8 cellular contexts compared by ENCODE assay signal in genomic region chr22:23282089-23282501, GRCh38.
A peak's percentile ranks its signal among the peaks of the same experiment; 100 is the strongest.
DNase-seq lines count a peak whose midpoint lies in the region; ATAC-seq and TF ChIP-seq lines count a peak whose summit lies in the region.

No MANE protein-coding gene starts in this region.

- DNase-seq in Karpas-422 (no peak), mammary epithelial cell (peak; percentile 95), medulla oblongata (ENCODE audit: extremely low spot score) (peak; percentile 27), NOMO-1 treated with dmso at 0.1 percent for 144 hours (lab: John Stamatoyannopoulos, UW; ENCODE audit: unreplicated experiment) (no peak), UCSD-AML1 (lab: John Stamatoyannopoulos, UW; ENCODE audit: unreplicated experiment) (no peak)
- no peak for DNase-seq in activated CD4-positive, alpha-beta T cell treated with anti-CD3 and anti-CD28 coated beads, Interleukin-2, amount 50 U/mL, for 1 hour

- no TSS peak for BruUV-seq in mammary epithelial cell (replicated peaks; lab: Mats Ljungman, UMichigan)

- H3K4me1 ChIP-seq in ACC112 (ENCODE audit: control insufficient read depth, insufficient read depth, low read length, unreplicated experiment) (peaks cover 15% of the 10 kb centered on the region), Karpas-422 (ENCODE audit: low read length) (peaks cover 46% of the 10 kb centered on the region), mammary epithelial cell (ENCODE audit: insufficient read depth, low read length) (peaks cover 62% of the 10 kb centered on the region)

- no peaks in the 10 kb centered on the region for H3K9me2 ChIP-seq in Karpas-422 (replicated peaks; ENCODE audit: insufficient read depth, low read length)

- H3K27ac ChIP-seq in ACC112 (ENCODE audit: low read depth, low read length) (peak overlapping the region; percentile 55), Karpas-422 (ENCODE audit: low read length) (peak overlapping the region; percentile 85; the same call in 1 of the 2 replicates), mammary epithelial cell (ENCODE audit: insufficient read depth, low read depth, low read length) (peak overlapping the region; percentile 73)

- H3K9ac ChIP-seq in Karpas-422 (ENCODE audit: low read length) (no peak overlapping the region), mammary epithelial cell (ENCODE audit: insufficient read depth, low read length) (peak overlapping the region; percentile 43)

- H3K4me2 ChIP-seq in Karpas-422 (ENCODE audit: low read depth, low read length, poor library complexity, severe bottlenecking) (no peak overlapping the region), mammary epithelial cell (ENCODE audit: insufficient read depth, low read depth, low read length) (peak overlapping the region; percentile 85)

- CTCF ChIA-PET in mammary epithelial cell (lab: Charles Lee; ENCODE audit: low non-redundant PET) = interaction anchor here (0.6 to 1.5 kb wide), 8 partner anchors 8 to 398 kb away, joined by 3 to 14 read pairs (median 6); partner anchors contain the start of gene BCR

- TF ChIP-seq CTCF in mammary epithelial cell (conservative IDR thresholded peaks at IDR 0.05 in 1 of 2, IDR thresholded peaks at IDR 0.05 in 1 of 2; ENCODE audit: extremely low read depth in 1 of 2, insufficient read depth in 1 of 2, low read depth in 1 of 2, low read length in 2 of 2) = no peak

- H3K4me3 ChIP-seq in ACC112 (ENCODE audit: low read depth, low read length) (no peak overlapping the region), Karpas-422 (ENCODE audit: low read length) (no peak overlapping the region), mammary epithelial cell (replicated peaks in 1 of 3; ENCODE audit: insufficient read depth in 1 of 3, low read depth in 2 of 3, low read length in 3 of 3) (peak overlapping the region in 2 of 3 experiments; percentile 15 to 26)

- intact Hi-C loops in mammary epithelial cell (cut with micrococcal nuclease) = loop anchor here (1.0 to 5.0 kb wide), 3 partner anchors 55 to 108 kb away; no protein-coding TSS in a partner anchor

- H3K36me3 ChIP-seq in ACC112 (ENCODE audit: insufficient read depth, low read length) (no peaks in the 10 kb centered on the region), Karpas-422 (ENCODE audit: insufficient read depth, low read length) (no peaks in the 10 kb centered on the region), mammary epithelial cell (ENCODE audit: insufficient read depth, low read length) (peaks cover 8% of the 10 kb centered on the region)

- dilution Hi-C loops in mammary epithelial cell (cut with HindIII; ENCODE audit: low sequenced_read_pairs) = no loop called here

- H3K9me3 ChIP-seq in Karpas-422 (ENCODE audit: low read length) (no peaks in the 10 kb centered on the region), mammary epithelial cell (replicated peaks; ENCODE audit: insufficient read depth, low read length) (no peaks in the 10 kb centered on the region)

- in situ Hi-C loops in mammary epithelial cell (cut with MboI; ENCODE audit: low sequenced_read_pairs in 2 of 2) = loop anchor here in 1 of 2 donors (5.0 kb wide), 1 partner anchor 100 kb away; the partner anchor contains the start of gene BCR

- H3K27me3 ChIP-seq in ACC112 (ENCODE audit: insufficient read depth, low read length) (no peaks in the 10 kb centered on the region), Karpas-422 (ENCODE audit: low read length) (no peaks in the 10 kb centered on the region), mammary epithelial cell (ENCODE audit: insufficient read depth, low read length) (no peaks in the 10 kb centered on the region)

- 3% methylated on average over 16 of the region's 16 CpGs for WGBS in mammary epithelial cell (ENCODE audit: low coverage, missing lambda C conversion rate)

- no peak for ATAC-seq in GM21529 (IDR thresholded peaks at IDR 0.05; ENCODE audit: unreplicated experiment)

- H4K20me1 ChIP-seq in Karpas-422 (ENCODE audit: insufficient read depth, low read depth, low read length) (no peaks in the 10 kb centered on the region), mammary epithelial cell (ENCODE audit: insufficient read depth, low read length) (no peaks in the 10 kb centered on the region)

- H2AFZ ChIP-seq in ACC112 (ENCODE audit: low read length, unreplicated experiment) (no peak overlapping the region), Karpas-422 (ENCODE audit: low read length) (no peak overlapping the region), mammary epithelial cell (ENCODE audit: low read depth, low read length) (peak overlapping the region; percentile 71)

- H3K79me2 ChIP-seq in ACC112 (ENCODE audit: control insufficient read depth, insufficient read depth, low read length, unreplicated experiment) (no peaks in the 10 kb centered on the region), Karpas-422 (ENCODE audit: low read length) (no peaks in the 10 kb centered on the region), mammary epithelial cell (ENCODE audit: insufficient read depth, low read length) (no peaks in the 10 kb centered on the region)

Comparison
In these comparisons a context has a peak if more than half of its experiments do, and no peak if none do; other contexts are left out.
1. H3K4me3 ChIP-seq: peak in mammary epithelial cell (2 of 3); none in ACC112 (single experiment) and Karpas-422 (single experiment).
2. DNase-seq: peak in mammary epithelial cell (single experiment) and medulla oblongata (single experiment); none in Karpas-422 (single experiment), activated CD4-positive, alpha-beta T cell treated with anti-CD3 and anti-CD28 coated beads, Interleukin-2, amount 50 U/mL, for 1 hour (single experiment), NOMO-1 treated with dmso at 0.1 percent for 144 hours (single experiment) and UCSD-AML1 (single experiment).
3. Peak in every context shown above with its lines, with median percentiles within 50 percentile points of each other: H3K27ac ChIP-seq.